Comparison of ENCODE assay signal across 12 cellular contexts in genomic region chr15:70902105-70902504, GRCh38. TPM values are rescaled to one million over a fixed set of nuclear protein-coding genes. Genes with fewer than 3 reads are reported as not detected.
DNase-seq lines count a peak whose midpoint lies in the region; TF ChIP-seq lines count a peak whose summit lies in the region.
"Had no signal": no experiment of that assay in that cellular context is flagged by ENCODE, and none has a peak within 500 bp of the region (broad histone marks: within the 10 kb centered on the region; RNA-seq: fewer than 3 reads in every experiment).

No MANE protein-coding gene starts in this region.

- H3K27me3 ChIP-seq in fibroblast of lung (ENCODE audit: control insufficient read depth, insufficient read depth, low read length), result no peaks in the 10 kb centered on the region

- DNase-seq in GM04504 (ENCODE audit: low read depth), result peak; percentile 61
- DNase-seq in RKO (ENCODE audit: low spot score), result peak; percentile 59
- peak; percentile 71 to 93 for DNase-seq in fibroblast of lung (ENCODE audit: low read depth in 2 of 2)
- DNase-seq in skeletal muscle cell (ENCODE audit: low read depth), result peak; percentile 73
- DNase-seq in NAMALWA (ENCODE audit: low spot score), result no peak
- no peak for DNase-seq in mucosa of gallbladder (ENCODE audit: low spot score)
- no peak for DNase-seq in posterior cingulate gyrus
- DNase-seq in NCI-H1105 (lab: John Stamatoyannopoulos, UW), result no peak
- DNase-seq: NCI-H526 treated with DMSO at 0.1 percent for 48 hours; stimulated activated CD4-positive, alpha-beta T cell treated with anti-CD3 and anti-CD28 coated beads, Interleukin-15, amount 100 ng/mL, for 24 hours had no signal

- no peaks in the 10 kb centered on the region for H3K9me3 ChIP-seq in fibroblast of lung (ENCODE audit: control insufficient read depth, insufficient read depth, low read depth, low read length)

- peak overlapping the region; percentile 49 for H3K27ac ChIP-seq in fibroblast of lung (ENCODE audit: insufficient read depth, low read length)

- peaks cover 2% of the 10 kb centered on the region for H3K4me1 ChIP-seq in fibroblast of lung (ENCODE audit: control insufficient read depth, extremely low read depth, insufficient read depth, low read length)

- intact Hi-C loops in posterior cingulate gyrus (cut with DNase I), result no loop called here

- no peaks in the 10 kb centered on the region for H3K36me3 ChIP-seq in fibroblast of lung (ENCODE audit: control insufficient read depth, insufficient read depth, low read length)

- TF ChIP-seq CTCF in fibroblast of lung (conservative IDR thresholded peaks at IDR 0.05 in 1 of 2, IDR thresholded peaks at IDR 0.05 in 1 of 2; ENCODE audit: low read depth in 1 of 2, low read length in 2 of 2), result no peak

- no peaks in the 10 kb centered on the region for H3K79me2 ChIP-seq in fibroblast of lung (ENCODE audit: control insufficient read depth, insufficient read depth, low read length)

- no peak overlapping the region for H3K9ac ChIP-seq in fibroblast of lung (ENCODE audit: insufficient read depth, low read length)

- H3K4me3 ChIP-seq in fibroblast of lung (replicated peaks in 1 of 4; ENCODE audit: control extremely low read depth in 1 of 4, insufficient read depth in 1 of 4, low read depth in 3 of 4, low read length in 4 of 4) (no peak overlapping the region), skeletal muscle cell (ENCODE audit: low read depth, low read length) (no peak overlapping the region)
- H3K4me3 ChIP-seq: K562 had no signal

- H2AFZ ChIP-seq in fibroblast of lung (ENCODE audit: low read length), result peak overlapping the region; percentile 52

- no peak overlapping the region for H3K4me2 ChIP-seq in fibroblast of lung (ENCODE audit: extremely low read depth, insufficient read depth, low read length)

- H4K20me1 ChIP-seq in fibroblast of lung (ENCODE audit: control insufficient read depth, extremely low read depth, insufficient read depth, low read length), result no peaks in the 10 kb centered on the region

RNA-seq across cellular contexts. Expression of gene LRRC49, which starts 9.5 kb away (rescaled TPM):
- total RNA-seq in fibroblast of lung, result 20.5 and 31.5 TPM in 2 replicates
- polyA plus RNA-seq in fibroblast of lung, result 10.0 and 16.2 TPM in 2 replicates
- polyA plus RNA-seq in fibroblast of lung (2012), result 6.4 and 11.4 TPM in 2 replicates
- polyA minus RNA-seq in fibroblast of lung (ENCODE audit: low replicate concordance), result 8.9 and 18.8 TPM in 2 replicates
- total RNA-seq in mucosa of gallbladder, result 9.8 TPM
- total RNA-seq: activated T-helper 1 cell treated with anti-CD3 and anti-CD28 coated beads, Interleukin-12 subunit alpha, Interleukin-12 subunit beta, Interleukin-2, Interleukin-4 antibody, amounts not matched to agents 30 ng/mL and 10 ng/mL and 1 ng/mL, durations not matched to agents 14 hours and 24 hours and 36 hours; K562 had no signal

RNA-seq across cellular contexts. Expression of gene THAP10, which starts 9.9 kb away (rescaled TPM):
- 2.3 and 5.0 TPM in 2 replicates for total RNA-seq in fibroblast of lung
- polyA plus RNA-seq in fibroblast of lung, result 4.6 and 7.9 TPM in 2 replicates
- 2.7 and 5.9 TPM in 2 replicates for polyA plus RNA-seq in fibroblast of lung (2012)
- 0.15 TPM in 1 of 2 replicates, not detected in the other for polyA minus RNA-seq in fibroblast of lung (ENCODE audit: low replicate concordance)
- total RNA-seq in mucosa of gallbladder, result 4.9 TPM
- total RNA-seq: activated T-helper 1 cell treated with anti-CD3 and anti-CD28 coated beads, Interleukin-12 subunit alpha, Interleukin-12 subunit beta, Interleukin-2, Interleukin-4 antibody, amounts not matched to agents 30 ng/mL and 10 ng/mL and 1 ng/mL, durations not matched to agents 14 hours and 24 hours and 36 hours had no signal

RNA-seq across cellular contexts. Expression of gene LARP6, which starts 48.1 kb away (rescaled TPM):
- total RNA-seq in fibroblast of lung (72.9 and 108 TPM in 2 replicates), mucosa of gallbladder (23.5 TPM)
- 160 and 273 TPM in 2 replicates for polyA plus RNA-seq in fibroblast of lung
- 189 and 329 TPM in 2 replicates for polyA plus RNA-seq in fibroblast of lung (2012)
- 26.4 and 41.4 TPM in 2 replicates for polyA minus RNA-seq in fibroblast of lung (ENCODE audit: low replicate concordance)
- total RNA-seq: activated T-helper 1 cell treated with anti-CD3 and anti-CD28 coated beads, Interleukin-12 subunit alpha, Interleukin-12 subunit beta, Interleukin-2, Interleukin-4 antibody, amounts not matched to agents 30 ng/mL and 10 ng/mL and 1 ng/mL, durations not matched to agents 14 hours and 24 hours and 36 hours; K562 had no signal
- polyA plus RNA-seq: K562 had no signal

Comparison
In these comparisons a context has a peak if more than half of its experiments do, and no peak if none do; other contexts are left out.
1. DNase-seq: peak in GM04504 (single experiment), RKO (single experiment), fibroblast of lung (2 of 2) and skeletal muscle cell (single experiment); none in NAMALWA (single experiment), mucosa of gallbladder (single experiment), posterior cingulate gyrus (0 of 10) and NCI-H1105 (single experiment).